ENCODE assay signal across 8 cellular contexts in genomic region chrX:96685205-96686099, GRCh38. TPM values are rescaled to one million over a fixed set of nuclear protein-coding genes. Genes with fewer than 3 reads are reported as not detected.
DNase-seq lines count a peak whose midpoint lies in the region; ATAC-seq, FAIRE-seq and TF ChIP-seq lines count a peak whose summit lies in the region.

No MANE protein-coding gene starts in this region.

- CTCF ChIA-PET in activated CD8-positive, alpha-beta memory T cell treated with anti-CD3 and anti-CD28 coated beads, Interleukin-2, amount 10 ng/mL, durations not matched to agents 7 days and 5 days (lab: Charles Lee): no interaction called here

- peak overlapping the region; percentile 86 for H2AFZ ChIP-seq in MM.1S (ENCODE audit: low read length)

- peak overlapping the region; percentile 73 for H3K4me3 ChIP-seq in MM.1S (ENCODE audit: low read length)

- TF ChIP-seq POLR2A in H54 (IDR thresholded peaks at IDR 0.05; ENCODE audit: low read depth, low read length): no peak

- H3K27ac ChIP-seq in MM.1S (ENCODE audit: low read length): peak overlapping the region; percentile 51; the same call in 1 of the 2 replicates

- H3K36me3 Mint-ChIP-seq in activated CD8-positive, alpha-beta memory T cell treated with anti-CD3 and anti-CD28 coated beads, Interleukin-2, amount 10 ng/mL, durations not matched to agents 7 days and 5 days: peaks cover 6% of the 10 kb centered on the region
- no peaks in the 10 kb centered on the region for H3K36me3 Mint-ChIP-seq in naive thymus-derived CD8-positive, alpha-beta T cell

- no peaks in the 10 kb centered on the region; the same call in 1 of the 2 replicates for H3K4me1 ChIP-seq in MM.1S (ENCODE audit: low read length)

- DNase-seq in G401 (ENCODE audit: low spot score) (peak; percentile 1), H54 (ENCODE audit: insufficient read length, low spot score) (peak; percentile 7), MM.1S (peak; percentile 57), superior temporal gyrus (ENCODE audit: extremely low spot score) (peak; percentile 24), midbrain (lab: John Stamatoyannopoulos, UW) (no peak)
- peak; percentile 54 for DNase-seq in activated CD8-positive, alpha-beta memory T cell treated with anti-CD3 and anti-CD28 coated beads, Interleukin-2, amount 10 ng/mL, durations not matched to agents 7 days and 5 days
- DNase-seq in naive thymus-derived CD8-positive, alpha-beta T cell: peak; percentile 3 to 62 (median 17)

- no peak for TF ChIP-seq CTCF in MM.1S (IDR thresholded peaks at IDR 0.05; ENCODE audit: low read length)

- no peaks in the 10 kb centered on the region for H3K9me2 ChIP-seq in MM.1S (replicated peaks; ENCODE audit: insufficient read depth, low read length)

- no peaks in the 10 kb centered on the region for H4K20me1 ChIP-seq in MM.1S (ENCODE audit: insufficient read depth, low read length)

- in situ Hi-C loops in G401 (cut with HindIII; ENCODE audit: low sequenced_read_pairs): no loop called here

- peak overlapping the region; percentile 61 for H3K9ac ChIP-seq in MM.1S (ENCODE audit: low read length)

- peak overlapping the region; percentile 94 for H3K27ac Mint-ChIP-seq in activated CD8-positive, alpha-beta memory T cell treated with anti-CD3 and anti-CD28 coated beads, Interleukin-2, amount 10 ng/mL, durations not matched to agents 7 days and 5 days
- H3K27ac Mint-ChIP-seq in naive thymus-derived CD8-positive, alpha-beta T cell: peak overlapping the region; percentile 75 to 92 (median 86)

- H3K27me3 Mint-ChIP-seq in activated CD8-positive, alpha-beta memory T cell treated with anti-CD3 and anti-CD28 coated beads, Interleukin-2, amount 10 ng/mL, durations not matched to agents 7 days and 5 days: no peaks in the 10 kb centered on the region
- no peaks in the 10 kb centered on the region for H3K27me3 Mint-ChIP-seq in naive thymus-derived CD8-positive, alpha-beta T cell

- POLR2A ChIA-PET in naive thymus-derived CD8-positive, alpha-beta T cell (lab: Charles Lee): no interaction called here

- H3K9me3 Mint-ChIP-seq in activated CD8-positive, alpha-beta memory T cell treated with anti-CD3 and anti-CD28 coated beads, Interleukin-2, amount 10 ng/mL, durations not matched to agents 7 days and 5 days (ENCODE audit: low read depth): no peaks in the 10 kb centered on the region
- H3K9me3 Mint-ChIP-seq in naive thymus-derived CD8-positive, alpha-beta T cell: no peaks in the 10 kb centered on the region

- H3F3A ChIP-seq in MM.1S (ENCODE audit: insufficient read depth, low read length): peaks cover 6% of the 10 kb centered on the region

- ATAC-seq in activated CD8-positive, alpha-beta memory T cell treated with anti-CD3 and anti-CD28 coated beads, Interleukin-2, amount 10 ng/mL, durations not matched to agents 7 days and 5 days: peak; percentile 57
- peak; percentile 70 for ATAC-seq in esophagus mucosa
- ATAC-seq in naive thymus-derived CD8-positive, alpha-beta T cell: peak; percentile 39 to 44

- peaks cover 26% of the 10 kb centered on the region for H3K4me1 Mint-ChIP-seq in activated CD8-positive, alpha-beta memory T cell treated with anti-CD3 and anti-CD28 coated beads, Interleukin-2, amount 10 ng/mL, durations not matched to agents 7 days and 5 days
- H3K4me1 Mint-ChIP-seq in naive thymus-derived CD8-positive, alpha-beta T cell: peaks cover 12 to 41% (median 26%) of the 10 kb centered on the region in 4 donors

- FAIRE-seq in H54 (lab: Jason Lieb, UNC): peak; percentile 62

- H3K27me3 ChIP-seq in MM.1S (replicated peaks; ENCODE audit: insufficient read depth, low read length): no peaks in the 10 kb centered on the region

- no peaks in the 10 kb centered on the region for H3K9me3 ChIP-seq in MM.1S (replicated peaks; ENCODE audit: insufficient read depth, low read length)

- peak overlapping the region; percentile 90 for H3K4me3 Mint-ChIP-seq in activated CD8-positive, alpha-beta memory T cell treated with anti-CD3 and anti-CD28 coated beads, Interleukin-2, amount 10 ng/mL, durations not matched to agents 7 days and 5 days
- peak overlapping the region; percentile 85 to 98 (median 93) for H3K4me3 Mint-ChIP-seq in naive thymus-derived CD8-positive, alpha-beta T cell

- no peaks in the 10 kb centered on the region for H3K36me3 ChIP-seq in MM.1S (replicated peaks; ENCODE audit: insufficient read depth, low read length)

- H3K4me2 ChIP-seq in MM.1S (ENCODE audit: low read depth, low read length): peak overlapping the region; percentile 86

- H3K79me2 ChIP-seq in MM.1S (ENCODE audit: low read length): peaks cover 23% of the 10 kb centered on the region

RNA-seq across cellular contexts. Expression of gene DIAPH2, which starts 0.8 kb away (rescaled TPM):
- total RNA-seq in G401 (2014; rRNA removed; shearing (Covaris generic)): 5.4 and 9.9 TPM in 2 replicates
- 10 to 100 TPM in 1 of 2 experiments, 1 to 10 TPM in 1; 7.9 to 14.4 TPM for total RNA-seq in activated CD8-positive, alpha-beta memory T cell treated with anti-CD3 and anti-CD28 coated beads, Interleukin-2, amount 10 ng/mL, durations not matched to agents 7 days and 5 days
- total RNA-seq in esophagus mucosa: 8.9 TPM
- total RNA-seq in naive thymus-derived CD8-positive, alpha-beta T cell: 1 to 10 TPM; 6.1 TPM
- polyA plus RNA-seq in naive thymus-derived CD8-positive, alpha-beta T cell: 1 to 10 TPM; 4.2 to 5.9 (median 5.5) TPM
